In genomic region chr10:118310822-118311221, GRCh38 we compare ENCODE assay signal across 23 cellular contexts. TPM values are rescaled to one million over a fixed set of nuclear protein-coding genes. Genes with fewer than 3 reads are reported as not detected.
DNase-seq lines count a peak whose midpoint lies in the region; ATAC-seq, FAIRE-seq and TF ChIP-seq lines count a peak whose summit lies in the region.
"Had no signal": no experiment of that assay in that cellular context is flagged by ENCODE, and none has a peak within 500 bp of the region (broad histone marks: within the 10 kb centered on the region; RNA-seq: fewer than 3 reads in every experiment).

No MANE protein-coding gene starts in this region.

- peaks cover 15% of the 10 kb centered on the region; the same call in 2 of the 3 replicates for H3K4me1 ChIP-seq in A549

- intact Hi-C loops in posterior cingulate gyrus (cut with DNase I): no loop called here

- no peak for TF ChIP-seq EP300 in A549 (IDR thresholded peaks at IDR 0.05)

- H3K27ac Mint-ChIP-seq in HFFc6 (peak overlapping the region; percentile 69), memory B cell (peak overlapping the region; percentile 31)
- H3K27ac Mint-ChIP-seq: activated CD4-positive, alpha-beta T cell treated with anti-CD3 and anti-CD28 coated beads for 36 hours; activated CD8-positive, alpha-beta memory T cell treated with anti-CD3 and anti-CD28 coated beads, Interleukin-2, amount 10 ng/mL, durations not matched to agents 7 days and 5 days; activated T-helper 17 cell treated with anti-CD3 and anti-CD28 coated beads, Interleukin-2, amount 50 U/mL, for 72 hours; stimulated activated naive B cell treated with anti-CD40 and anti-IgM and Interleukin-4, amounts not matched to agents 10 μg/mL and 1 μg/mL and 100 μg/mL, for 72 hours; type B pancreatic cell had no signal

- TF ChIP-seq CTCF in A549 (IDR thresholded peaks at IDR 0.05): no peak
- TF ChIP-seq CTCF in HFFc6 (IDR thresholded peaks at IDR 0.05): no peak
- TF ChIP-seq CTCF in GM10248 (IDR thresholded peaks at IDR 0.05; ENCODE audit: control extremely low read depth, extremely low read depth, low read depth, missing control alignments): no peak

- POLR2A ChIA-PET in A549 (lab: Yijun Ruan, JAX): interaction anchor here (0.6 kb wide), 1 partner anchor 64 kb away, joined by 4 read pairs; no protein-coding TSS in a partner anchor
- POLR2A ChIA-PET in GM10248 (lab: Yijun Ruan, JAX): no interaction called here

- DNase-seq in A549 (ENCODE audit: low read depth in 1 of 2, low spot score in 1 of 2) (no peak), HFFc6 (peak; percentile 23), memory B cell (ENCODE audit: low spot score in 2 of 2) (no peak), posterior cingulate gyrus (no peak), GM10248 (ENCODE audit: extremely low spot score) (no peak), SW480 (ENCODE audit: low spot score) (no peak), NCI-H82 (lab: John Stamatoyannopoulos, UW) (no peak)
- DNase-seq: activated CD4-positive, alpha-beta T cell treated with anti-CD3 and anti-CD28 coated beads for 36 hours; activated CD8-positive, alpha-beta memory T cell treated with anti-CD3 and anti-CD28 coated beads, Interleukin-2, amount 10 ng/mL, durations not matched to agents 7 days and 5 days; CD8-positive, alpha-beta memory T cell; DMS79 treated with DMSO at 0.1 percent for 48 hours; Kasumi-1; NCI-H1092; NCI-H2081; NCI-H446; NK-92 treated with Interleukin-12 subunit alpha and Interleukin-12 subunit beta, amount 100 ng/mL, for 24 hours; right lobe of liver; stimulated activated naive B cell treated with anti-CD40 and anti-IgM and Interleukin-4, amounts not matched to agents 10 μg/mL and 1 μg/mL and 100 μg/mL, for 72 hours had no signal

- no peak for TF ChIP-seq RAD21 in A549 (conservative IDR thresholded peaks at IDR 0.05 in 1 of 2, IDR thresholded peaks at IDR 0.05 in 1 of 2)

- WGBS in A549 (ENCODE audit: missing lambda C conversion rate): 2% methylated on average over 2 of the region's 2 CpGs

- ATAC-seq in A549 (no peak), memory B cell (ENCODE audit: low read depth) (no peak)
- ATAC-seq: activated CD4-positive, alpha-beta T cell treated with anti-CD3 and anti-CD28 coated beads for 36 hours; activated CD8-positive, alpha-beta memory T cell treated with anti-CD3 and anti-CD28 coated beads, Interleukin-2, amount 10 ng/mL, durations not matched to agents 7 days and 5 days; activated T-helper 17 cell treated with anti-CD3 and anti-CD28 coated beads, Interleukin-2, amount 50 U/mL, for 72 hours; stimulated activated naive B cell treated with anti-CD40 and anti-IgM and Interleukin-4, amounts not matched to agents 10 μg/mL and 1 μg/mL and 100 μg/mL, for 72 hours had no signal

- CTCF ChIA-PET in A549 (lab: Yijun Ruan, JAX): interaction anchor here (0.7 to 1.6 kb wide), 3 partner anchors 11 to 778 kb away, joined by 3 to 4 read pairs (median 3); no protein-coding TSS in a partner anchor
- CTCF ChIA-PET in GM10248 (lab: Yijun Ruan, JAX): interaction anchor here (1.4 to 1.7 kb wide), 2 partner anchors 13 to 20 kb away, joined by 3 to 4 read pairs; no protein-coding TSS in a partner anchor

- peak overlapping the region; percentile 42 for H3K4me2 ChIP-seq in A549

- FAIRE-seq in A549 (lab: Jason Lieb, UNC) (no peak), colon (lab: Jason Lieb, UNC) (peak; percentile 21)
- FAIRE-seq: HTR-8/SVneo had no signal

- H3K27me3 Mint-ChIP-seq in HFFc6 (ENCODE audit: insufficient read depth) (no peaks in the 10 kb centered on the region), memory B cell (no peaks in the 10 kb centered on the region)
- H3K27me3 Mint-ChIP-seq: activated CD4-positive, alpha-beta T cell treated with anti-CD3 and anti-CD28 coated beads for 36 hours; activated CD8-positive, alpha-beta memory T cell treated with anti-CD3 and anti-CD28 coated beads, Interleukin-2, amount 10 ng/mL, durations not matched to agents 7 days and 5 days; activated T-helper 17 cell treated with anti-CD3 and anti-CD28 coated beads, Interleukin-2, amount 50 U/mL, for 72 hours; CD8-positive, alpha-beta memory T cell; stimulated activated naive B cell treated with anti-CD40 and anti-IgM and Interleukin-4, amounts not matched to agents 10 μg/mL and 1 μg/mL and 100 μg/mL, for 72 hours; type B pancreatic cell had no signal

- no peak for TF ChIP-seq POLR2A in A549 (IDR thresholded peaks at IDR 0.05; ENCODE audit: low read length)

- H3K9me3 ChIP-seq in A549: no peaks in the 10 kb centered on the region
- H3K9me3 ChIP-seq: right lobe of liver had no signal

- H3K4me3 Mint-ChIP-seq in HFFc6 (peak overlapping the region; percentile 47), memory B cell (no peak overlapping the region)
- H3K4me3 Mint-ChIP-seq: activated CD4-positive, alpha-beta T cell treated with anti-CD3 and anti-CD28 coated beads for 36 hours; activated CD8-positive, alpha-beta memory T cell treated with anti-CD3 and anti-CD28 coated beads, Interleukin-2, amount 10 ng/mL, durations not matched to agents 7 days and 5 days; activated T-helper 17 cell treated with anti-CD3 and anti-CD28 coated beads, Interleukin-2, amount 50 U/mL, for 72 hours; CD8-positive, alpha-beta memory T cell; stimulated activated naive B cell treated with anti-CD40 and anti-IgM and Interleukin-4, amounts not matched to agents 10 μg/mL and 1 μg/mL and 100 μg/mL, for 72 hours; type B pancreatic cell had no signal

- H3K4me3 ChIP-seq in A549: no peak overlapping the region
- H3K4me3 ChIP-seq: right lobe of liver had no signal

- H3K36me3 Mint-ChIP-seq in HFFc6 (ENCODE audit: low read depth): peaks cover 42% of the 10 kb centered on the region
- H3K36me3 Mint-ChIP-seq in memory B cell: peaks cover 20% of the 10 kb centered on the region

- H3K9me3 Mint-ChIP-seq in HFFc6 (no peaks in the 10 kb centered on the region), memory B cell (no peaks in the 10 kb centered on the region)
- H3K9me3 Mint-ChIP-seq: activated T-helper 17 cell treated with anti-CD3 and anti-CD28 coated beads, Interleukin-2, amount 50 U/mL, for 72 hours; CD8-positive, alpha-beta memory T cell; stimulated activated naive B cell treated with anti-CD40 and anti-IgM and Interleukin-4, amounts not matched to agents 10 μg/mL and 1 μg/mL and 100 μg/mL, for 72 hours; type B pancreatic cell had no signal

- no peak overlapping the region for H3K27ac ChIP-seq in A549
- H3K27ac ChIP-seq: right lobe of liver, RWPE1 had no signal

- peaks cover 32% of the 10 kb centered on the region for H3K4me1 Mint-ChIP-seq in HFFc6 (ENCODE audit: low read depth)
- H3K4me1 Mint-ChIP-seq in memory B cell: no peaks in the 10 kb centered on the region
- H3K4me1 Mint-ChIP-seq: activated CD4-positive, alpha-beta T cell treated with anti-CD3 and anti-CD28 coated beads for 36 hours; activated CD8-positive, alpha-beta memory T cell treated with anti-CD3 and anti-CD28 coated beads, Interleukin-2, amount 10 ng/mL, durations not matched to agents 7 days and 5 days; activated T-helper 17 cell treated with anti-CD3 and anti-CD28 coated beads, Interleukin-2, amount 50 U/mL, for 72 hours; CD8-positive, alpha-beta memory T cell; stimulated activated naive B cell treated with anti-CD40 and anti-IgM and Interleukin-4, amounts not matched to agents 10 μg/mL and 1 μg/mL and 100 μg/mL, for 72 hours had no signal

TF ChIP-seq in A549, 52 proteins besides CTCF, POLR2A, EP300 and RAD21:
- TF ChIP-seq GATA3 (IDR thresholded peaks at IDR 0.05; ENCODE audit: borderline replicate concordance): no peak
- TF ChIP-seq CEBPB (IDR thresholded peaks at IDR 0.05): peak in 1 of 2 experiments; percentile 10; a peak in 1 of 4 replicates

RNA-seq across cellular contexts. Expression of gene FAM204A, which starts 31.3 kb away (rescaled TPM):
- 41.2 and 62.8 TPM in 2 replicates for polyA plus RNA-seq in A549 (2011; rRNA removed)
- 12.5 and 13.7 TPM in 2 replicates for polyA plus RNA-seq in A549 (2012; cell fraction: cytosol; rRNA removed)
- 4.2 and 7.9 TPM in 2 replicates for polyA plus RNA-seq in A549 (2012; cell fraction: nucleus; rRNA removed)
- 37.5 to 39.2 TPM (median 39.0 TPM) in 3 replicates for polyA plus RNA-seq in A549 (2017; fragmentation: RNase III; extraction: RNeasy Plus Mini Kit Qiagen cat#74134 plus additional on column Dnase treatment)
- polyA minus RNA-seq in A549 (2011; rRNA and poly(A)+ RNA removed): 31.6 and 37.4 TPM in 2 replicates
- total RNA-seq in HFFc6 (2021; fragmentation: NEBNext Ultra II Directional; extraction: Animal tissue kit (Norgen Biotek cat#: 25700)): 10 to 100 TPM; 50.8 to 69.4 (median 60.6) TPM
